In genomic region chr5:11324521-11325289, GRCh38 we compare ENCODE assay signal across 2 cellular contexts.
A peak's percentile ranks its signal among the peaks of the same experiment; 100 is the strongest.
TF ChIP-seq lines count a peak whose summit lies in the region.

No MANE protein-coding gene starts in this region.

TF ChIP-seq in liver, 16 proteins besides CTCF, POLR2A, EP300 and RAD21 (continued from another document):
- TF ChIP-seq REST (IDR thresholded peaks at IDR 0.05) (peak; percentile 31), SP1 (IDR thresholded peaks at IDR 0.05) (peak; percentile 56), RXRA (IDR thresholded peaks at IDR 0.05) (peak; percentile 57 to 60)

TF ChIP-seq in HepG2, 621 proteins besides CTCF, POLR2A, EP300 and RAD21 (continued from another document):
- TF ChIP-seq, protein P1, sequence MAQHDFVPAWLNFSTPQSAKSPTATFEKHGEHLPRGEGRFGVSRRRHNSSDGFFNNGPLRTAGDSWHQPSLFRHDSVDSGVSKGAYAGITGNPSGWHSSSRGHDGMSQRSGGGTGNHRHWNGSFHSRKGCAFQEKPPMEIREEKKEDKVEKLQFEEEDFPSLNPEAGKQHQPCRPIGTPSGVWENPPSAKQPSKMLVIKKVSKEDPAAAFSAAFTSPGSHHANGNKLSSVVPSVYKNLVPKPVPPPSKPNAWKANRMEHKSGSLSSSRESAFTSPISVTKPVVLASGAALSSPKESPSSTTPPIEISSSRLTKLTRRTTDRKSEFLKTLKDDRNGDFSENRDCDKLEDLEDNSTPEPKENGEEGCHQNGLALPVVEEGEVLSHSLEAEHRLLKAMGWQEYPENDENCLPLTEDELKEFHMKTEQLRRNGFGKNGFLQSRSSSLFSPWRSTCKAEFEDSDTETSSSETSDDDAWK (CRISPR knock-in tag; IDR thresholded peaks at IDR 0.05): no peak
- TF ChIP-seq ZNF235 (CRISPR knock-in tag; IDR thresholded peaks at IDR 0.05; ENCODE audit: borderline replicate concordance) (no peak), CBFB (CRISPR knock-in tag; IDR thresholded peaks at IDR 0.05) (no peak), ZNF850 (CRISPR knock-in tag; conservative IDR thresholded peaks at IDR 0.05) (no peak), ZNF709 (CRISPR knock-in tag; IDR thresholded peaks at IDR 0.05) (no peak), MIXL1 (CRISPR knock-in tag; IDR thresholded peaks at IDR 0.05) (no peak), SMAD9 (CRISPR knock-in tag; IDR thresholded peaks at IDR 0.05) (no peak)
- TF ChIP-seq, protein P2, sequence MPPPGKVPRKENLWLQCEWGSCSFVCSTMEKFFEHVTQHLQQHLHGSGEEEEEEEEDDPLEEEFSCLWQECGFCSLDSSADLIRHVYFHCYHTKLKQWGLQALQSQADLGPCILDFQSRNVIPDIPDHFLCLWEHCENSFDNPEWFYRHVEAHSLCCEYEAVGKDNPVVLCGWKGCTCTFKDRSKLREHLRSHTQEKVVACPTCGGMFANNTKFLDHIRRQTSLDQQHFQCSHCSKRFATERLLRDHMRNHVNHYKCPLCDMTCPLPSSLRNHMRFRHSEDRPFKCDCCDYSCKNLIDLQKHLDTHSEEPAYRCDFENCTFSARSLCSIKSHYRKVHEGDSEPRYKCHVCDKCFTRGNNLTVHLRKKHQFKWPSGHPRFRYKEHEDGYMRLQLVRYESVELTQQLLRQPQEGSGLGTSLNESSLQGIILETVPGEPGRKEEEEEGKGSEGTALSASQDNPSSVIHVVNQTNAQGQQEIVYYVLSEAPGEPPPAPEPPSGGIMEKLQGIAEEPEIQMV (CRISPR knock-in tag; IDR thresholded peaks at IDR 0.05; ENCODE audit: low read depth): no peak
